ENCODE assay signal across 16 cellular contexts in genomic region chr11:64537876-64538275, GRCh38. TPM values are rescaled to one million over a fixed set of nuclear protein-coding genes. Genes with fewer than 3 reads are reported as not detected.
A peak's percentile ranks its signal among the peaks of the same experiment; 100 is the strongest.
DNase-seq lines count a peak whose midpoint lies in the region; ATAC-seq and TF ChIP-seq lines count a peak whose summit lies in the region.
"Had no signal": no experiment of that assay in that cellular context is flagged by ENCODE, and none has a peak within 500 bp of the region (broad histone marks: within the 10 kb centered on the region; RNA-seq: fewer than 3 reads in every experiment).

No MANE protein-coding gene starts in this region.

- H3K9me3 ChIP-seq in right atrium auricular region (no peaks in the 10 kb centered on the region), right cardiac atrium (ENCODE audit: control insufficient read depth, low read length) (no peaks in the 10 kb centered on the region)

- ATAC-seq in right cardiac atrium (peak; percentile 60), HG03378 (IDR thresholded peaks at IDR 0.05; ENCODE audit: unreplicated experiment) (no peak), GM18873 (IDR thresholded peaks at IDR 0.05; ENCODE audit: low FRiP score, unreplicated experiment) (no peak)
- ATAC-seq: GM23338, HepG2, PC-3 had no signal

- H3K4me1 ChIP-seq in right atrium auricular region, result peaks cover 0 to 9% of the 10 kb centered on the region in 2 donors
- no peaks in the 10 kb centered on the region for H3K4me1 ChIP-seq in right cardiac atrium (ENCODE audit: control insufficient read depth, insufficient read depth, low read length)

- no peak for TF ChIP-seq CTCF in right atrium auricular region (IDR thresholded peaks at IDR 0.05)

- H3K4me3 ChIP-seq in right atrium auricular region, result no peak overlapping the region
- H3K4me3 ChIP-seq in right cardiac atrium (ENCODE audit: low read length), result no peak overlapping the region
- H3K4me3 ChIP-seq: GM23338 had no signal

- intact Hi-C loops in cardiac septum (cut with DNase I) (no loop called here), right cardiac atrium (cut with DNase I) (no loop called here)

- DNase-seq in cardiac septum (ENCODE audit: low spot score), result peak; percentile 33
- no peak for DNase-seq in right atrium auricular region (ENCODE audit: low spot score)
- peak; percentile 71 for DNase-seq in NCI-H2171 treated with DMSO at 0.1 percent for 48 hours (lab: John Stamatoyannopoulos, UW)
- no peak for DNase-seq in right cardiac atrium
- no peak for DNase-seq in iPS-NIHi11 (ENCODE audit: low spot score)
- DNase-seq: DMS 273 treated with DMSO at 0.1 percent for 48 hours, MM.1S, NCI-H1105, NCI-H1694, NCI-H2107, PC-3 had no signal

- H3K27me3 ChIP-seq in right atrium auricular region, result no peaks in the 10 kb centered on the region
- no peaks in the 10 kb centered on the region for H3K27me3 ChIP-seq in right cardiac atrium (ENCODE audit: control insufficient read depth, insufficient read depth)

- H3K27ac ChIP-seq in right atrium auricular region (no peak overlapping the region), right cardiac atrium (ENCODE audit: low read length) (no peak overlapping the region)
- H3K27ac ChIP-seq: KMS-11 had no signal

- WGBS in right cardiac atrium, result 63% methylated on average over 4 of the region's 4 CpGs

- no peaks in the 10 kb centered on the region for H3K36me3 ChIP-seq in right atrium auricular region

RNA-seq across cellular contexts. Expression of gene SLC22A11, which starts 17.9 kb away (rescaled TPM):
- total RNA-seq in cardiac septum, result not detected
- total RNA-seq in right atrium auricular region, result not detected
- total RNA-seq in right cardiac atrium, result not detected
- polyA plus RNA-seq in right cardiac atrium, result not detected
- total RNA-seq: GM23338, PC-3 had no signal
- polyA plus RNA-seq: GM23338 had no signal

RNA-seq across cellular contexts. Expression of gene SLC22A12, which starts 53.1 kb away (rescaled TPM):
- not detected for total RNA-seq in cardiac septum
- total RNA-seq in right atrium auricular region, result not detected
- not detected for total RNA-seq in right cardiac atrium
- polyA plus RNA-seq in right cardiac atrium, result not detected
- total RNA-seq: GM23338, HepG2, PC-3 had no signal
- polyA plus RNA-seq: GM23338, HepG2 had no signal

Comparison
In these comparisons a context has a peak if more than half of its experiments do, and no peak if none do; other contexts are left out.
1. DNase-seq: peak in cardiac septum (single experiment) and NCI-H2171 treated with DMSO at 0.1 percent for 48 hours (single experiment); none in right atrium auricular region (single experiment), right cardiac atrium (0 of 3) and iPS-NIHi11 (single experiment).
2. ATAC-seq: peak in right cardiac atrium (2 of 2); none in HG03378 (single experiment) and GM18873 (single experiment).